8 cellular contexts compared by ENCODE assay signal in the genomic region with DNA sequence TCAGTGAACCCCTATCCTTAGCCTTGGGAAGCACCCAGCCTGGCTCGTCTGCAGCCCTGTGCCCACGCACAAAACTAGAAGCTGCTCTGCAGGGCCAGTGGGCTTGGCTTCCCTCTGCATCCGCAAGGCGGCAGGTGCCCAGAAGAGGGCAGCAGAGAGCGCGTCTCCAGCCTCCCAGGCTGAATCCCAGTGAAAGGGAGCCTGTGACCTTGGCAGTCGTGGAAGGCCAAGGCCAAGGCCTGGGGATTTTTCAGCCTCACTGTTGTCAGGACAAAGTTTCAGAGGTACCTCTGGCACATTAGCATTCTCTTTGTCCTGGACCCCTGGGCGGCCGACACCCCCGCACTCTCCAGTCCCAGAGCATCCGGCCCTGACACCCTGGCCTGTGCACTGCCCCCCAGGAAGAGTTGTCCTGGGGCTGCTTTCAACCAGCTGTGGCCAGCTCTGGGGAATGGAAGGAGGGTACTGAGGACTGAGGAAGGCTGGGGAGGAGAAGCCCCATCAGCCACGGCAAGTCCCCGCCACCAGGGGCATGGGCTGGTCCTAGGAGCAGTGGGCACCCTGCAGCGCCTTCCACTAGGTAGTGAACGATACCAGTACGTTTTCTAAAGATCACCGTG.
DNase-seq lines count a peak whose midpoint lies in the region; ATAC-seq and TF ChIP-seq lines count a peak whose summit lies in the region.

No MANE protein-coding gene starts in this region.

- no peaks in the 10 kb centered on the region for H3K9me3 ChIP-seq in lower lobe of right lung

- no peaks in the 10 kb centered on the region for H3K27me3 ChIP-seq in lower lobe of right lung (ENCODE audit: low read depth)

- peak overlapping the region; percentile 37 for H3K27ac ChIP-seq in lower lobe of right lung

- DNase-seq in GM12865 (ENCODE audit: low read depth) (peak; percentile 57), NCI-H345 treated with DMSO at 0.1 percent for 48 hours (lab: John Stamatoyannopoulos, UW; ENCODE audit: unreplicated experiment) (peak; percentile 52), dedifferentiated amniotic fluid mesenchymal stem cell (ENCODE audit: extremely low spot score) (peak; percentile 54), lower lobe of right lung (peak; percentile 86)
- DNase-seq in activated CD4-positive, alpha-beta T cell treated with anti-CD3 and anti-CD28 coated beads, Interleukin-2, amount 50 U/mL, for 48 hours = peak; percentile 84 to 88
- DNase-seq in stimulated activated CD4-positive, alpha-beta T cell treated with anti-CD3 and anti-CD28 coated beads, TNF-alpha, amount 100 ng/mL, for 24 hours (ENCODE audit: low read depth in 3 of 3) = peak; percentile 55 to 77 (median 56)

- H3K4me3 ChIP-seq in GM12865 (ENCODE audit: low read depth, low read length) = no peak overlapping the region
- no peak overlapping the region for H3K4me3 ChIP-seq in lower lobe of right lung

- ATAC-seq in HG02642 (IDR thresholded peaks at IDR 0.05; ENCODE audit: poor library complexity, unreplicated experiment) (peak; percentile 76), lower lobe of right lung (peak; percentile 90 to 92), GM18519 (IDR thresholded peaks at IDR 0.05; ENCODE audit: low FRiP score, unreplicated experiment) (no peak)

- TF ChIP-seq CTCF in GM12865 (IDR thresholded peaks at IDR 0.05; ENCODE audit: insufficient read depth, low read depth, low read length, missing control alignments) = peak; percentile 92
- TF ChIP-seq CTCF in lower lobe of right lung (IDR thresholded peaks at IDR 0.05) = peak; percentile 95

- H3K36me3 ChIP-seq in lower lobe of right lung = no peaks in the 10 kb centered on the region

- H3K4me1 ChIP-seq in lower lobe of right lung = peaks cover 29% of the 10 kb centered on the region

- intact Hi-C loops in lower lobe of right lung (cut with DNase I) = loop anchor here (5.0 kb wide), 1 partner anchor 120 kb away; no protein-coding TSS in a partner anchor
